19 cellular contexts compared by ENCODE assay signal in the genomic region with DNA sequence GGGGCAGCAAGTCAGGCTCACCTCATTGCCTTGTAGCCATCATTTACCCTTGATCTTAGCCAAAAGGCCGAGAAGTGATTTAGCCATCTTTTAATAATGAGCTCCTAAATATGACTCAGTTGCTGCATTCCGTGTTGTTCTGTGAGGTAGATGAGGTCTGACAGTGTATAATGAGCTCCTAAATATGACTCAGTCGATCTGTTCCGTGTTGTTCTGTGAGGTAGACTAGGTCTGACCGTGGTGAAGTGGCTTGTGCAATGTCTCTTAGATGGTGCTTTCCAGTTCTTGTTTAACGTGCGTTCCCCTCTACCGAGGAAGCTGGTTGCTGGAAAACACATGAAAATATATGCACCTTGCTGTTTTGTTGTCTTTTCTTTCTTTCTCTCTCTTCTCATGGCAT.
A peak's percentile ranks its signal among the peaks of the same experiment; 100 is the strongest.
DNase-seq lines count a peak whose midpoint lies in the region; ATAC-seq, FAIRE-seq and TF ChIP-seq lines count a peak whose summit lies in the region.
"Had no signal": no experiment of that assay in that cellular context is flagged by ENCODE, and none has a peak within 500 bp of the region (broad histone marks: within the 10 kb centered on the region; RNA-seq: fewer than 3 reads in every experiment).

No MANE protein-coding gene starts in this region.

- H3K9me3 Mint-ChIP-seq in activated naive CD8-positive, alpha-beta T cell (ENCODE audit: low read depth): no peaks in the 10 kb centered on the region
- H3K9me3 Mint-ChIP-seq in activated naive CD8-positive, alpha-beta T cell treated with anti-CD3 and anti-CD28 coated beads, Interleukin-2, amount 50 U/mL, for 24 hours: no peaks in the 10 kb centered on the region
- H3K9me3 Mint-ChIP-seq in endodermal cell: peaks cover 5% of the 10 kb centered on the region
- H3K9me3 Mint-ChIP-seq in stimulated activated effector memory CD8-positive, alpha-beta T cell treated with anti-CD3 and anti-CD28 coated beads, Interleukin-12 subunit alpha, Interleukin-12 subunit beta, amount 100 ng/mL, for 72 hours: no peaks in the 10 kb centered on the region

- peaks cover 55% of the 10 kb centered on the region for H3K4me1 Mint-ChIP-seq in activated naive CD8-positive, alpha-beta T cell (ENCODE audit: low read depth)
- peaks cover 42% of the 10 kb centered on the region for H3K4me1 Mint-ChIP-seq in activated naive CD8-positive, alpha-beta T cell treated with anti-CD3 and anti-CD28 coated beads, Interleukin-2, amount 50 U/mL, for 24 hours
- peaks cover 28% of the 10 kb centered on the region for H3K4me1 Mint-ChIP-seq in endodermal cell
- peaks cover 53% of the 10 kb centered on the region for H3K4me1 Mint-ChIP-seq in stimulated activated effector memory CD8-positive, alpha-beta T cell treated with anti-CD3 and anti-CD28 coated beads, Interleukin-12 subunit alpha, Interleukin-12 subunit beta, amount 100 ng/mL, for 72 hours

- WGBS in endodermal cell (ENCODE audit: insufficient coverage in 1 of 2, insufficient read length in 1 of 2), 2 experiments: 95 to 97% methylated on average over 5 to 8 of the region's 8 CpGs

- peaks cover 15% of the 10 kb centered on the region for H3K36me3 Mint-ChIP-seq in activated naive CD8-positive, alpha-beta T cell
- H3K36me3 Mint-ChIP-seq in activated naive CD8-positive, alpha-beta T cell treated with anti-CD3 and anti-CD28 coated beads, Interleukin-2, amount 50 U/mL, for 24 hours (ENCODE audit: low read depth): peaks cover 28% of the 10 kb centered on the region
- peaks cover 1% of the 10 kb centered on the region for H3K36me3 Mint-ChIP-seq in endodermal cell (ENCODE audit: low read depth)
- peaks cover 30% of the 10 kb centered on the region for H3K36me3 Mint-ChIP-seq in stimulated activated effector memory CD8-positive, alpha-beta T cell treated with anti-CD3 and anti-CD28 coated beads, Interleukin-12 subunit alpha, Interleukin-12 subunit beta, amount 100 ng/mL, for 72 hours

- intact Hi-C loops in head of caudate nucleus (cut with DNase I): no loop called here

- peak; percentile 67 for FAIRE-seq in RCC 7860 (lab: Jason Lieb, UNC)
- FAIRE-seq: GM12892 had no signal

- no peak overlapping the region for H3K4me3 Mint-ChIP-seq in activated naive CD8-positive, alpha-beta T cell
- no peak overlapping the region for H3K4me3 Mint-ChIP-seq in activated naive CD8-positive, alpha-beta T cell treated with anti-CD3 and anti-CD28 coated beads, Interleukin-2, amount 50 U/mL, for 24 hours
- no peak overlapping the region for H3K4me3 Mint-ChIP-seq in endodermal cell
- no peak overlapping the region for H3K4me3 Mint-ChIP-seq in stimulated activated effector memory CD8-positive, alpha-beta T cell treated with anti-CD3 and anti-CD28 coated beads, Interleukin-12 subunit alpha, Interleukin-12 subunit beta, amount 100 ng/mL, for 72 hours

- peak overlapping the region; percentile 14 for H3K27ac Mint-ChIP-seq in activated naive CD8-positive, alpha-beta T cell
- no peak overlapping the region for H3K27ac Mint-ChIP-seq in activated naive CD8-positive, alpha-beta T cell treated with anti-CD3 and anti-CD28 coated beads, Interleukin-2, amount 50 U/mL, for 24 hours
- H3K27ac Mint-ChIP-seq in endodermal cell: no peak overlapping the region
- H3K27ac Mint-ChIP-seq in stimulated activated effector memory CD8-positive, alpha-beta T cell treated with anti-CD3 and anti-CD28 coated beads, Interleukin-12 subunit alpha, Interleukin-12 subunit beta, amount 100 ng/mL, for 72 hours: no peak overlapping the region

- no peak for TF ChIP-seq CTCF in endodermal cell (conservative IDR thresholded peaks at IDR 0.05)

- no peak overlapping the region for H3K9ac ChIP-seq in endodermal cell (ENCODE audit: extremely low read depth, low read length, poor library complexity, severe bottlenecking)

- no peaks in the 10 kb centered on the region for H3K27me3 Mint-ChIP-seq in activated naive CD8-positive, alpha-beta T cell
- no peaks in the 10 kb centered on the region for H3K27me3 Mint-ChIP-seq in activated naive CD8-positive, alpha-beta T cell treated with anti-CD3 and anti-CD28 coated beads, Interleukin-2, amount 50 U/mL, for 24 hours
- no peaks in the 10 kb centered on the region for H3K27me3 Mint-ChIP-seq in endodermal cell (ENCODE audit: insufficient read depth)

- no peak overlapping the region for H3K27ac ChIP-seq in endodermal cell (ENCODE audit: low read depth, low read length)

- no peaks in the 10 kb centered on the region for H3K27me3 ChIP-seq in endodermal cell (ENCODE audit: control insufficient read depth, insufficient read depth, low read length, poor library complexity, severe bottlenecking)

- peaks cover 14% of the 10 kb centered on the region for H3K36me3 ChIP-seq in endodermal cell (ENCODE audit: control insufficient read depth, insufficient read depth, low read length)

- ATAC-seq in activated naive CD8-positive, alpha-beta T cell treated with anti-CD3 and anti-CD28 coated beads, Interleukin-2, amount 50 U/mL, for 24 hours: no peak
- peak; percentile 59 for ATAC-seq in stimulated activated effector memory CD8-positive, alpha-beta T cell treated with anti-CD3 and anti-CD28 coated beads, Interleukin-12 subunit alpha, Interleukin-12 subunit beta, amount 100 ng/mL, for 72 hours

- no peak for DNase-seq in activated naive CD8-positive, alpha-beta T cell treated with anti-CD3 and anti-CD28 coated beads, Interleukin-2, amount 50 U/mL, for 24 hours
- DNase-seq in RCC 7860 (ENCODE audit: low spot score): peak; percentile 78
- no peak for DNase-seq in endodermal cell
- DNase-seq in stimulated activated effector memory CD8-positive, alpha-beta T cell treated with anti-CD3 and anti-CD28 coated beads, Interleukin-12 subunit alpha, Interleukin-12 subunit beta, amount 100 ng/mL, for 72 hours (ENCODE audit: low spot score in 2 of 2): no peak
- DNase-seq in retina: no peak
- DNase-seq in head of caudate nucleus: no peak
- DNase-seq: C1 segment of cervical spinal cord, COR-L47, DMS153, H7, Karpas-422, MM.1S, NCI-H187 treated with DMSO at 0.1 percent for 48 hours, NCI-H446, NCI-H69, RPMI8226, SIG-M5 had no signal

- peaks cover 7% of the 10 kb centered on the region for H3K4me1 ChIP-seq in endodermal cell (ENCODE audit: control insufficient read depth, insufficient read depth, low read length)

- H3K4me3 ChIP-seq in endodermal cell (ENCODE audit: low read length): peak overlapping the region; percentile 60

- peaks cover 16% of the 10 kb centered on the region for H3K9me3 ChIP-seq in endodermal cell (ENCODE audit: control insufficient read depth, low read length)
